Comparison of ENCODE assay signal across 9 cellular contexts in genomic region chr7:8411103-8411502, GRCh38. TPM values are rescaled to one million over a fixed set of nuclear protein-coding genes. Genes with fewer than 3 reads are reported as not detected.
"Had no signal": no experiment of that assay in that cellular context is flagged by ENCODE, and none has a peak within 500 bp of the region (broad histone marks: within the 10 kb centered on the region; RNA-seq: fewer than 3 reads in every experiment).

No MANE protein-coding gene starts in this region.

- ATAC-seq: GM12878 had no signal

- FAIRE-seq: G401.6, GM12878, GM12891, GM12892, GM18507, GM19239 had no signal

- H3K4me3 ChIP-seq: GM12878 had no signal

- DNase-seq: GDM1, GF-D8 had no signal

RNA-seq across cellular contexts. Expression of gene NXPH1, which starts 22.3 kb away (rescaled TPM):
- total RNA-seq: G401, GM12878 had no signal
